8 cellular contexts compared by ENCODE assay signal in the genomic region with DNA sequence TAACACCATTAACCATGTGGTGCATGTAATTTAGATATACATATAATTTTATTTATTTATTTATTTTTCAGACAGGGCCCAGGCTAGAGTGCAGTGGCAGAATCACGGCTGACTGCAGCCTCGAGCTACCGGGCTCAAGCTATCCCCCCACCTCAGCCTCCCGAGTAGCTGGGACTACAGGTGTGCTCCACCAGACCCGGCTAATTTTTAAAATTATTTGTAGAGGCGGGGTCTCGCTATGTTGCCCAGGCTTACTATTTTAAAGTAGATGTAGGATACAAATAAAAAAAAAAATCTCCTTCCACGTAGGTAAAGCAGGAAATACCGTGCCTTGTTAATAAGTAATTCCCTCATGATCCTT. TPM values are rescaled to one million over a fixed set of nuclear protein-coding genes. Genes with fewer than 3 reads are reported as not detected.
DNase-seq lines count a peak whose midpoint lies in the region; FAIRE-seq and TF ChIP-seq lines count a peak whose summit lies in the region.

No MANE protein-coding gene starts in this region.

- TF ChIP-seq POLR2A in Peyer's patch (IDR thresholded peaks at IDR 0.05) (no peak), endothelial cell of umbilical vein (IDR thresholded peaks at IDR 0.05; ENCODE audit: low read depth, low read length) (no peak), ovary (IDR thresholded peaks at IDR 0.05) (no peak)

- FAIRE-seq in endothelial cell of umbilical vein (lab: Jason Lieb, UNC): no peak

- H2AFZ ChIP-seq in endothelial cell of umbilical vein (ENCODE audit: low read depth, low read length): peak overlapping the region; percentile 13

- no peaks in the 10 kb centered on the region for H3K9me3 ChIP-seq in CD4-positive, alpha-beta memory T cell (ENCODE audit: control insufficient read depth in 1 of 2, low read length in 2 of 2)
- no peaks in the 10 kb centered on the region for H3K9me3 ChIP-seq in Peyer's patch
- no peaks in the 10 kb centered on the region for H3K9me3 ChIP-seq in endothelial cell of umbilical vein (replicated peaks; ENCODE audit: control insufficient read depth, insufficient read depth, low read length)
- H3K9me3 ChIP-seq in ovary: no peaks in the 10 kb centered on the region

- WGBS in ovary, 3 donors: 40 to 60% (median 49%) methylated on average over 9 of the region's 9 CpGs

- no peaks in the 10 kb centered on the region for H3K79me2 ChIP-seq in endothelial cell of umbilical vein (ENCODE audit: control insufficient read depth, insufficient read depth, low read length)

- peaks cover 9% of the 10 kb centered on the region for H3K4me1 ChIP-seq in CD4-positive, alpha-beta memory T cell (ENCODE audit: insufficient read depth, low read length)
- H3K4me1 ChIP-seq in Peyer's patch (peaks cover 0 to 4% (median 0%) of the 10 kb centered on the region in 4 donors), endothelial cell of umbilical vein (ENCODE audit: control insufficient read depth, extremely low read depth, insufficient read depth, low read length) (peaks cover 19% of the 10 kb centered on the region), ovary (ENCODE audit: insufficient read depth) (no peaks in the 10 kb centered on the region)

- dilution Hi-C loops in endothelial cell of umbilical vein (cut with MboI; ENCODE audit: extremely low pct_ligation_motif_present, low sequenced_read_pairs): no loop called here

- no peaks in the 10 kb centered on the region for H3K36me3 ChIP-seq in CD4-positive, alpha-beta memory T cell (ENCODE audit: insufficient read depth, low read length)
- H3K36me3 ChIP-seq in Peyer's patch (no peaks in the 10 kb centered on the region), endothelial cell of umbilical vein (ENCODE audit: control insufficient read depth in 2 of 2, extremely low read depth in 1 of 2, insufficient read depth in 2 of 2, low read length in 2 of 2) (no peaks in the 10 kb centered on the region), ovary (no peaks in the 10 kb centered on the region)

- peak overlapping the region; percentile 92 to 96 (median 94) for H3K4me3 Mint-ChIP-seq in CD4-positive, alpha-beta memory T cell

- H3K9me1 ChIP-seq in endothelial cell of umbilical vein (replicated peaks; ENCODE audit: control insufficient read depth, extremely low read depth, insufficient read depth, low read length): no peaks in the 10 kb centered on the region

- H3K4me1 Mint-ChIP-seq in CD4-positive, alpha-beta memory T cell: peaks cover 3 to 24% (median 12%) of the 10 kb centered on the region in 4 donors

- peak overlapping the region; percentile 96 for H3K9ac ChIP-seq in endothelial cell of umbilical vein (replicated peaks; ENCODE audit: extremely low read depth, insufficient read depth, low read length)

- H3K27ac Mint-ChIP-seq in CD4-positive, alpha-beta memory T cell: peak overlapping the region; percentile 93 to 99 (median 99)

- no peaks in the 10 kb centered on the region for H3K27me3 ChIP-seq in CD4-positive, alpha-beta memory T cell (ENCODE audit: insufficient read depth, low read length)
- H3K27me3 ChIP-seq in Peyer's patch: no peaks in the 10 kb centered on the region
- no peaks in the 10 kb centered on the region for H3K27me3 ChIP-seq in endothelial cell of umbilical vein (ENCODE audit: control insufficient read depth in 2 of 2, insufficient read depth in 2 of 2, low read length in 2 of 2)
- H3K27me3 ChIP-seq in ovary: no peaks in the 10 kb centered on the region

- no peak for TF ChIP-seq CTCF in Peyer's patch (IDR thresholded peaks at IDR 0.05)
- TF ChIP-seq CTCF in endothelial cell of umbilical vein (IDR thresholded peaks at IDR 0.05; ENCODE audit: extremely low read depth in 1 of 2, insufficient read depth in 1 of 2, low read depth in 1 of 2, low read length in 2 of 2): no peak
- TF ChIP-seq CTCF in ovary (IDR thresholded peaks at IDR 0.05): no peak

- H3K27me3 Mint-ChIP-seq in CD4-positive, alpha-beta memory T cell: peaks cover 0 to 6% of the 10 kb centered on the region in 2 donors

- no peaks in the 10 kb centered on the region for H4K20me1 ChIP-seq in endothelial cell of umbilical vein (replicated peaks; ENCODE audit: control insufficient read depth, extremely low read depth, insufficient read depth, low read length)

- CTCF ChIA-PET in CD4-positive, alpha-beta memory T cell (lab: Charles Lee; ENCODE audit: partially characterized antibody): interaction anchor here (0.8 to 1.5 kb wide), 4 partner anchors 19 to 488 kb away, joined by 4 to 7 read pairs (median 6); a partner anchor contains a TSS
- CTCF ChIA-PET in endothelial cell of umbilical vein (lab: Charles Lee): interaction anchor here (0.8 to 7.8 kb wide), 5 partner anchors 18 to 488 kb away, joined by 3 to 132 read pairs (median 3); a partner anchor contains a TSS

- H3K36me3 Mint-ChIP-seq in CD4-positive, alpha-beta memory T cell: peaks cover 0 to 5% of the 10 kb centered on the region in 2 donors

- H3K4me3 ChIP-seq in CD4-positive, alpha-beta memory T cell (ENCODE audit: low read length in 2 of 2): no peak overlapping the region
- H3K4me3 ChIP-seq in Peyer's patch (peak overlapping the region; percentile 67 to 87 (median 80)), endothelial cell of umbilical vein (replicated peaks in 1 of 3; ENCODE audit: insufficient read depth in 1 of 3, low read depth in 1 of 3, low read length in 3 of 3) (peak overlapping the region in 1 of 3 experiments; percentile 14), ovary (peak overlapping the region; percentile 98)

- POLR2A ChIA-PET in CD4-positive, alpha-beta memory T cell (lab: Charles Lee; ENCODE audit: partially characterized antibody): interaction anchor here (0.6 to 2.1 kb wide), 8 partner anchors 10 to 1740 kb away, joined by 3 to 17 read pairs (median 4); a partner anchor contains a TSS
- POLR2A ChIA-PET in endothelial cell of umbilical vein (lab: Charles Lee): interaction anchor here (0.6 kb wide), 1 partner anchor 1610 kb away, joined by 4 read pairs; no protein-coding TSS in a partner anchor

- H3K9me3 Mint-ChIP-seq in CD4-positive, alpha-beta memory T cell: peaks cover 0 to 3% (median 0%) of the 10 kb centered on the region in 8 donors

- TF ChIP-seq EP300 in ovary (IDR thresholded peaks at IDR 0.05): no peak

- intact Hi-C loops in CD4-positive, alpha-beta memory T cell (cut with micrococcal nuclease): loop anchor here (1.0 to 10.0 kb wide), 8 partner anchors 100 to 1702 kb away; a partner anchor contains a TSS
- intact Hi-C loops in endothelial cell of umbilical vein (cut with micrococcal nuclease): loop anchor here (1.0 to 5.0 kb wide), 6 partner anchors 41 to 455 kb away; a partner anchor contains a TSS
- intact Hi-C loops in ovary (cut with DNase I): no loop called here

- H3K4me2 ChIP-seq in endothelial cell of umbilical vein (ENCODE audit: insufficient read depth, low read length): peak overlapping the region; percentile 39

- BruUV-seq in endothelial cell of umbilical vein (replicated peaks; lab: Mats Ljungman, UMichigan): no TSS peak

- no peak for DNase-seq in CD4-positive, alpha-beta memory T cell
- DNase-seq in Peyer's patch (no peak), endothelial cell of umbilical vein (ENCODE audit: low read depth, low spot score) (no peak), ovary (peak in 2 of 5 donors; percentile 32 to 46), HT-29 (ENCODE audit: low spot score) (no peak), NCI-H187 treated with DMSO at 0.1 percent for 48 hours (lab: John Stamatoyannopoulos, UW) (no peak), OCI-M2 (lab: John Stamatoyannopoulos, UW; ENCODE audit: unreplicated experiment) (no peak), DMS53 (lab: John Stamatoyannopoulos, UW) (no peak)

- H3K27ac ChIP-seq in CD4-positive, alpha-beta memory T cell (ENCODE audit: low read depth, low read length): peak overlapping the region; percentile 100
- H3K27ac ChIP-seq in Peyer's patch (peak overlapping the region; percentile 96 to 100 (median 98)), endothelial cell of umbilical vein (ENCODE audit: insufficient read depth, low read depth, low read length) (peak overlapping the region; percentile 93), ovary (peak overlapping the region in 1 of 2 donors; percentile 97)

TF ChIP-seq in endothelial cell of umbilical vein, 7 proteins besides CTCF, POLR2A, EP300 and RAD21 (continues in another document):
- no peak for TF ChIP-seq POLR2AphosphoS5 (IDR thresholded peaks at IDR 0.05; ENCODE audit: insufficient read depth, low read depth, low read length)
- TF ChIP-seq, protein P1, sequence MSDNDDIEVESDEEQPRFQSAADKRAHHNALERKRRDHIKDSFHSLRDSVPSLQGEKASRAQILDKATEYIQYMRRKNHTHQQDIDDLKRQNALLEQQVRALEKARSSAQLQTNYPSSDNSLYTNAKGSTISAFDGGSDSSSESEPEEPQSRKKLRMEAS (IDR thresholded peaks at IDR 0.05; ENCODE audit: insufficient read depth, insufficient read length): no peak

RNA-seq across cellular contexts. Expression of a gene that starts 0.4 kb away (rescaled TPM):
- 10 to 100 TPM; 16.2 to 19.2 TPM for total RNA-seq in CD4-positive, alpha-beta memory T cell
- polyA plus RNA-seq in CD4-positive, alpha-beta memory T cell: 10 to 100 TPM; 12.8 to 17.8 TPM
- total RNA-seq in Peyer's patch (10 to 100 TPM; 16.5 to 29.1 (median 20.6) TPM), endothelial cell of umbilical vein (22.1 and 24.2 TPM in 2 replicates), ovary (10 to 100 TPM; 23.4 to 39.9 (median 32.9) TPM)
- polyA plus RNA-seq in endothelial cell of umbilical vein (11.1 and 12.9 TPM in 2 replicates), ovary (10 to 100 TPM; 19.5 to 23.5 TPM)
- polyA plus RNA-seq in endothelial cell of umbilical vein (2011; cell fraction: cytosol; rRNA removed): 18.0 and 23.7 TPM in 2 replicates
- 16.6 and 19.3 TPM in 2 replicates for polyA plus RNA-seq in endothelial cell of umbilical vein (2011; cell fraction: nucleus; rRNA removed)
- 13.7 and 15.5 TPM in 2 replicates for polyA plus RNA-seq in endothelial cell of umbilical vein (2012)
- polyA minus RNA-seq in endothelial cell of umbilical vein: 15.0 and 18.4 TPM in 2 replicates
- polyA minus RNA-seq in endothelial cell of umbilical vein (2011; cell fraction: cytosol; rRNA and poly(A)+ RNA removed): 17.8 TPM
- 17.6 and 24.2 TPM in 2 replicates for polyA minus RNA-seq in endothelial cell of umbilical vein (2011; cell fraction: nucleus; rRNA and poly(A)+ RNA removed)
- total RNA-seq in HT-29 (2014; rRNA removed; shearing (Covaris generic)): 34.5 and 36.6 TPM in 2 replicates

RNA-seq across cellular contexts. Expression of a gene that starts 46.8 kb away (rescaled TPM):
- total RNA-seq in CD4-positive, alpha-beta memory T cell: 1 to 10 TPM; 1.4 to 2.2 TPM
- polyA plus RNA-seq in CD4-positive, alpha-beta memory T cell: under 1 TPM; 0.34 to 0.47 TPM
- total RNA-seq in Peyer's patch (10 to 100 TPM; 23.6 to 38.9 (median 32.5) TPM), endothelial cell of umbilical vein (40.8 and 43.2 TPM in 2 replicates), ovary (10 to 100 TPM; 28.7 to 58.5 (median 46.8) TPM)
- polyA plus RNA-seq in endothelial cell of umbilical vein (10.9 and 12.0 TPM in 2 replicates), ovary (10 to 100 TPM; 11.4 to 34.8 TPM)
- 7.2 and 8.5 TPM in 2 replicates for polyA plus RNA-seq in endothelial cell of umbilical vein (2011; cell fraction: cytosol; rRNA removed)
- 9.0 and 10.3 TPM in 2 replicates for polyA plus RNA-seq in endothelial cell of umbilical vein (2011; cell fraction: nucleus; rRNA removed)
- 11.4 and 11.9 TPM in 2 replicates for polyA plus RNA-seq in endothelial cell of umbilical vein (2012)
- polyA minus RNA-seq in endothelial cell of umbilical vein: 18.0 and 20.2 TPM in 2 replicates
- polyA minus RNA-seq in endothelial cell of umbilical vein (2011; cell fraction: cytosol; rRNA and poly(A)+ RNA removed): 34.2 TPM
- 15.6 and 27.4 TPM in 2 replicates for polyA minus RNA-seq in endothelial cell of umbilical vein (2011; cell fraction: nucleus; rRNA and poly(A)+ RNA removed)
- 17.7 and 19.5 TPM in 2 replicates for total RNA-seq in HT-29 (2014; rRNA removed; shearing (Covaris generic))

Comparison
In these comparisons a context has a peak if more than half of its experiments do, and no peak if none do; other contexts are left out.
1. H3K4me3 ChIP-seq: peak in Peyer's patch (4 of 4) and ovary (single experiment); none in CD4-positive, alpha-beta memory T cell (0 of 2).
2. intact Hi-C loops: an anchor here in CD4-positive, alpha-beta memory T cell (1.0 to 10.0 kb wide) and endothelial cell of umbilical vein (1.0 to 5.0 kb wide); none called in ovary.